In genomic region chr18:80210312-80211083, GRCh38 we compare ENCODE assay signal across 11 cellular contexts. TPM values are rescaled to one million over a fixed set of nuclear protein-coding genes. Genes with fewer than 3 reads are reported as not detected.
DNase-seq lines count a peak whose midpoint lies in the region; ATAC-seq and TF ChIP-seq lines count a peak whose summit lies in the region.
"Had no signal": no experiment of that assay in that cellular context is flagged by ENCODE, and none has a peak within 500 bp of the region (broad histone marks: within the 10 kb centered on the region; RNA-seq: fewer than 3 reads in every experiment).

No MANE protein-coding gene starts in this region.

- H3K4me3 Mint-ChIP-seq in activated naive CD8-positive, alpha-beta T cell treated with anti-CD3 and anti-CD28 coated beads for 36 hours: no peak overlapping the region

- TF ChIP-seq CTCF in body of pancreas (IDR thresholded peaks at IDR 0.05): no peak

- H3K4me1 Mint-ChIP-seq in activated naive CD8-positive, alpha-beta T cell treated with anti-CD3 and anti-CD28 coated beads for 36 hours: no peaks in the 10 kb centered on the region

- peak overlapping the region; percentile 43 for H3K4me2 ChIP-seq in BLaER1

- H3K27ac Mint-ChIP-seq in activated naive CD8-positive, alpha-beta T cell treated with anti-CD3 and anti-CD28 coated beads for 36 hours: no peak overlapping the region

- H3K36me3 Mint-ChIP-seq in activated naive CD8-positive, alpha-beta T cell treated with anti-CD3 and anti-CD28 coated beads for 36 hours: peaks cover 3% of the 10 kb centered on the region

- no peaks in the 10 kb centered on the region for H3K36me3 ChIP-seq in BLaER1
- H3K36me3 ChIP-seq in body of pancreas (replicated peaks in 1 of 2; ENCODE audit: insufficient read depth in 1 of 2, low read depth in 2 of 2): no peaks in the 10 kb centered on the region

- H3K9me3 ChIP-seq in BLaER1 (peaks cover 15% of the 10 kb centered on the region), body of pancreas (no peaks in the 10 kb centered on the region)

- H3K27me3 ChIP-seq in BLaER1 (no peaks in the 10 kb centered on the region), body of pancreas (no peaks in the 10 kb centered on the region)

- H3K9me3 Mint-ChIP-seq in activated naive CD8-positive, alpha-beta T cell treated with anti-CD3 and anti-CD28 coated beads for 36 hours: peaks cover 5% of the 10 kb centered on the region

- ATAC-seq in GM19468 (IDR thresholded peaks at IDR 0.05; ENCODE audit: extremely low read depth, unreplicated experiment) (peak; percentile 59), HG03103 (IDR thresholded peaks at IDR 0.05; ENCODE audit: low read depth, unreplicated experiment) (peak; percentile 71), body of pancreas (peak; percentile 68)

- DNase-seq in body of pancreas (peak in 3 of 4 donors; percentile 18 to 27 (median 27)), NCI-H2196 treated with DMSO at 0.1 percent for 48 hours (lab: John Stamatoyannopoulos, UW; ENCODE audit: unreplicated experiment) (no peak), NCI-H2196 (lab: John Stamatoyannopoulos, UW; ENCODE audit: unreplicated experiment) (no peak), SW480 (ENCODE audit: low spot score) (no peak)
- no peak for DNase-seq in activated naive CD8-positive, alpha-beta T cell treated with anti-CD3 and anti-CD28 coated beads for 36 hours
- DNase-seq: NCI-H1092 treated with DMSO at 0.1 percent for 48 hours; stimulated activated CD8-positive, alpha-beta memory T cell treated with anti-CD3 and anti-CD28 coated beads, Interleukin-4, amount 100 ng/mL, for 48 hours had no signal

- intact Hi-C loops in body of pancreas (cut with DNase I): no loop called here

- H3K4me1 ChIP-seq in BLaER1 (peaks cover 11% of the 10 kb centered on the region), body of pancreas (peaks cover 10% of the 10 kb centered on the region)
- H3K4me1 ChIP-seq: parathyroid adenoma had no signal

- H3K4me3 ChIP-seq in BLaER1 (no peak overlapping the region), body of pancreas (no peak overlapping the region)

- H4K20me1 ChIP-seq in BLaER1: no peaks in the 10 kb centered on the region

- 12 to 17% methylated on average over 6 of the region's 6 CpGs for WGBS in body of pancreas, 2 donors

- no peak for TF ChIP-seq POLR2A in body of pancreas (IDR thresholded peaks at IDR 0.05)

- peaks cover 34% of the 10 kb centered on the region for H3K27me3 Mint-ChIP-seq in activated naive CD8-positive, alpha-beta T cell treated with anti-CD3 and anti-CD28 coated beads for 36 hours

- no peak overlapping the region for H3K9ac ChIP-seq in BLaER1
- H3K9ac ChIP-seq: parathyroid adenoma had no signal

- no peak overlapping the region for H3K27ac ChIP-seq in BLaER1
- peak overlapping the region in 1 of 4 donors; percentile 21 for H3K27ac ChIP-seq in body of pancreas
- H3K27ac ChIP-seq: parathyroid adenoma had no signal

RNA-seq across cellular contexts. Expression of gene PARD6G, which starts 36.8 kb away (rescaled TPM):
- 1 to 10 TPM; 2.6 to 3.1 TPM for total RNA-seq in body of pancreas
- under 1 TPM; 0.21 to 0.26 TPM for total RNA-seq in activated naive CD8-positive, alpha-beta T cell treated with anti-CD3 and anti-CD28 coated beads for 36 hours

Comparison
In these comparisons a context has a peak if more than half of its experiments do, and no peak if none do; other contexts are left out.
1. DNase-seq: peak in body of pancreas (3 of 4); none in NCI-H2196 treated with DMSO at 0.1 percent for 48 hours (single experiment), NCI-H2196 (single experiment), activated naive CD8-positive, alpha-beta T cell treated with anti-CD3 and anti-CD28 coated beads for 36 hours (single experiment) and SW480 (single experiment).
2. Peak in every context shown above with its lines, with median percentiles within 50 percentile points of each other: ATAC-seq.